8 cellular contexts compared by ENCODE assay signal in genomic region chr6:63022631-63023030, GRCh38.
"Had no signal": no experiment of that assay in that cellular context is flagged by ENCODE, and none has a peak within 500 bp of the region (broad histone marks: within the 10 kb centered on the region; RNA-seq: fewer than 3 reads in every experiment).

No MANE protein-coding gene starts in this region.

- FAIRE-seq: HTR-8/SVneo, K562 had no signal

- DNase-seq: H7, HFFc6, KG1 had no signal

- ATAC-seq: GM23338, HCT116, K562 had no signal

- H2AFZ ChIP-seq: GM23338 had no signal

- H3K4me3 ChIP-seq: GM23338, HAP-1, K562 had no signal

- H3K4me1 ChIP-seq: HAP-1 had no signal

- H3K4me2 ChIP-seq: GM23338 had no signal

- H3K9me3 ChIP-seq: HAP-1 had no signal

- H3K36me3 ChIP-seq: HAP-1 had no signal
